8 cellular contexts compared by ENCODE assay signal in the genomic region with DNA sequence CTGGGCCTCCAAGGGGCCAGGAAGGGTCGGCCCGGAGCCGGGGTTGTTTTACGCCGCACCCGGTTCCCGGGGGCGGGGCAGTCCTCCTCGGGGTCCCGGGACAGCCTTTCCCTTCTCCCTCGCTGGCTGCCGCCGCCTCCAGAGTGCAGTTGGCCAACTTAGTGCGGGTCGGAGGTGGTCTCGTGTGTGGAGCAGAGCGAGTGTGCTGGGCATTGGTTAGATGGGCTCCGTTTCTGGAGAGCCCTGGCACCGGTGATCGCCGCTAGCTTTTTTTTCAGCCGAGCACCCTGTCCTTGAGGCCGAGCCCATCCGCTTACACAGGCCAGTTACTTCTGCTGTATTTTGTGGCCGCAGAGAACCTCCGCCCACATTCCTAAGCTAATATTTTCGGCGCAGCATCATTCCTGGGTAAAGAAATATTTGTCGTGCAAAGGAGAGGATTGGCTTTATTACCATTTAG. TPM values are rescaled to one million over a fixed set of nuclear protein-coding genes. Genes with fewer than 3 reads are reported as not detected.
DNase-seq lines count a peak whose midpoint lies in the region; ATAC-seq and TF ChIP-seq lines count a peak whose summit lies in the region.

No MANE protein-coding gene starts in this region.

- H2AFZ ChIP-seq in GM23248, result peak overlapping the region; percentile 80

- H3K36me3 Mint-ChIP-seq in activated CD4-positive, alpha-beta memory T cell treated with anti-CD3 and anti-CD28 coated beads for 36 hours, result peaks cover 28% of the 10 kb centered on the region

- CTCF ChIA-PET in activated CD4-positive, alpha-beta memory T cell treated with anti-CD3 and anti-CD28 coated beads for 36 hours (lab: Charles Lee), result interaction anchor here (0.5 to 1.4 kb wide), 5 partner anchors 20 to 252 kb away, joined by 3 to 5 read pairs (median 3); no protein-coding TSS in a partner anchor

- no peaks in the 10 kb centered on the region for H4K20me1 ChIP-seq in GM23248 (ENCODE audit: insufficient read depth)

- in situ Hi-C loops in GM23248 (cut with MboI), result no loop called here

- peaks cover 52% of the 10 kb centered on the region for H3K4me1 ChIP-seq in GM23248 (ENCODE audit: insufficient read depth)

- DNase-seq in NOMO-1 (lab: John Stamatoyannopoulos, UW; ENCODE audit: unreplicated experiment in 2 of 2), result peak; percentile 13 to 53
- DNase-seq in NOMO-1 treated with dmso at 0.1 percent for 144 hours (lab: John Stamatoyannopoulos, UW; ENCODE audit: unreplicated experiment), result no peak
- DNase-seq in GM23248, result peak; percentile 95
- no peak for DNase-seq in Jurkat, Clone E6-1 (ENCODE audit: low read depth, low spot score)
- peak; percentile 31 for DNase-seq in activated CD4-positive, alpha-beta memory T cell treated with anti-CD3 and anti-CD28 coated beads for 36 hours
- DNase-seq in foreskin fibroblast, result peak; percentile 89 to 94
- DNase-seq in omental fat pad (ENCODE audit: low spot score), result no peak
- DNase-seq in NCI-H774 (lab: John Stamatoyannopoulos, UW), result no peak

- no peaks in the 10 kb centered on the region for H3K9me3 Mint-ChIP-seq in activated CD4-positive, alpha-beta memory T cell treated with anti-CD3 and anti-CD28 coated beads for 36 hours

- H3K27ac Mint-ChIP-seq in activated CD4-positive, alpha-beta memory T cell treated with anti-CD3 and anti-CD28 coated beads for 36 hours, result no peak overlapping the region

- TF ChIP-seq CTCF in foreskin fibroblast (IDR thresholded peaks at IDR 0.05; ENCODE audit: low read depth, low read length), result no peak
- TF ChIP-seq CTCF in omental fat pad (IDR thresholded peaks at IDR 0.05), result no peak

- no peaks in the 10 kb centered on the region for H3K36me3 ChIP-seq in GM23248 (ENCODE audit: low read depth)

- H3K4me2 ChIP-seq in GM23248 (ENCODE audit: unreplicated experiment), result peak overlapping the region; percentile 92

- ATAC-seq in omental fat pad (ENCODE audit: low FRiP score), result peak; percentile 44

- peaks cover 13% of the 10 kb centered on the region for H3K4me1 Mint-ChIP-seq in activated CD4-positive, alpha-beta memory T cell treated with anti-CD3 and anti-CD28 coated beads for 36 hours (ENCODE audit: low read depth)

- POLR2A ChIA-PET in activated CD4-positive, alpha-beta memory T cell treated with anti-CD3 and anti-CD28 coated beads for 36 hours (lab: Charles Lee), result interaction anchor here (1.0 to 2.0 kb wide), 3 partner anchors 14 to 48 kb away, joined by 3 to 28 read pairs (median 4); partner anchors contain the start of gene RPLP1

- peaks cover 86% of the 10 kb centered on the region for H3K79me2 ChIP-seq in GM23248 (ENCODE audit: insufficient read depth)

- peak overlapping the region; percentile 82 for H3K4me3 ChIP-seq in GM23248
- H3K4me3 ChIP-seq in Jurkat, Clone E6-1 (ENCODE audit: low read length), result peak overlapping the region; percentile 76
- peak overlapping the region; percentile 82 to 84 for H3K4me3 ChIP-seq in foreskin fibroblast (ENCODE audit: low read depth in 1 of 2, low read length in 2 of 2)

- H3F3A ChIP-seq in GM23248 (ENCODE audit: insufficient read depth), result peaks cover 28% of the 10 kb centered on the region

- intact Hi-C loops in activated CD4-positive, alpha-beta memory T cell treated with anti-CD3 and anti-CD28 coated beads for 36 hours (cut with micrococcal nuclease), result loop anchor here (1.0 to 5.0 kb wide), 5 partner anchors 29 to 352 kb away; partner anchors contain the start of genes GLCE and RPLP1

- peak overlapping the region; percentile 82 for H3K4me3 Mint-ChIP-seq in activated CD4-positive, alpha-beta memory T cell treated with anti-CD3 and anti-CD28 coated beads for 36 hours

- H3K27ac ChIP-seq in GM23248, result peak overlapping the region; percentile 65

- WGBS in GM23248 (ENCODE audit: low coverage in 1 of 2, low lambda C conversion rate in 2 of 2, missing lambda C conversion rate in 2 of 2), 2 experiments, result 0 to 1% methylated on average over 22 to 26 of the region's 29 CpGs

- no peaks in the 10 kb centered on the region for H3K9me2 ChIP-seq in GM23248 (ENCODE audit: insufficient read depth)

- no peaks in the 10 kb centered on the region for H3K9me3 ChIP-seq in GM23248 (ENCODE audit: low read depth)

- no peaks in the 10 kb centered on the region for H3K27me3 ChIP-seq in GM23248 (replicated peaks; ENCODE audit: insufficient read depth)

- H3K27me3 Mint-ChIP-seq in activated CD4-positive, alpha-beta memory T cell treated with anti-CD3 and anti-CD28 coated beads for 36 hours, result peaks cover 11% of the 10 kb centered on the region

- H3K9ac ChIP-seq in GM23248, result peak overlapping the region; percentile 79

RNA-seq across cellular contexts. Expression of gene KIF23, which starts 0.6 kb away (rescaled TPM):
- 29.3 and 29.4 TPM in 2 replicates for total RNA-seq in GM23248 (2014; rRNA removed; shearing (Covaris generic))
- polyA plus RNA-seq in GM23248 (2016; fragmentation: Nextera tagmentation; extraction: Ambion mirVana), result 27.6 and 28.8 TPM in 2 replicates
- 65.6 TPM for polyA plus RNA-seq in Jurkat, Clone E6-1 (2012; ENCODE audit: insufficient read depth, insufficient read length)
- 10 to 100 TPM; 55.6 to 63.1 TPM for total RNA-seq in activated CD4-positive, alpha-beta memory T cell treated with anti-CD3 and anti-CD28 coated beads for 36 hours
- 1 to 10 TPM; 1.6 to 3.8 (median 1.7) TPM for total RNA-seq in omental fat pad

RNA-seq across cellular contexts. Expression of gene RPLP1, which starts 37.9 kb away (rescaled TPM):
- 167 and 172 TPM in 2 replicates for total RNA-seq in GM23248 (2014; rRNA removed; shearing (Covaris generic))
- 952 and 963 TPM in 2 replicates for polyA plus RNA-seq in GM23248 (2016; fragmentation: Nextera tagmentation; extraction: Ambion mirVana)
- 3,769 TPM for polyA plus RNA-seq in Jurkat, Clone E6-1 (2012; ENCODE audit: insufficient read depth, insufficient read length)
- 1,000 to 10,000 TPM; 2,547 to 2,620 TPM for total RNA-seq in activated CD4-positive, alpha-beta memory T cell treated with anti-CD3 and anti-CD28 coated beads for 36 hours
- total RNA-seq in omental fat pad, result 100 to 1,000 TPM; 539 to 795 (median 579) TPM

Comparison
In these comparisons a context has a peak if more than half of its experiments do, and no peak if none do; other contexts are left out.
1. DNase-seq: peak in NOMO-1 (2 of 2), GM23248 (single experiment), activated CD4-positive, alpha-beta memory T cell treated with anti-CD3 and anti-CD28 coated beads for 36 hours (single experiment) and foreskin fibroblast (2 of 2); none in NOMO-1 treated with dmso at 0.1 percent for 144 hours (single experiment), Jurkat, Clone E6-1 (single experiment), omental fat pad (single experiment) and NCI-H774 (single experiment).
2. Peak in every context shown above with its lines, with median percentiles within 50 percentile points of each other: H3K4me3 ChIP-seq.